1 cellular context compared by ENCODE assay signal in genomic region chr1:203185061-203185461, GRCh38.
TF ChIP-seq lines count a peak whose summit lies in the region.

No MANE protein-coding gene starts in this region.

TF ChIP-seq in H1, 55 proteins besides CTCF, POLR2A, EP300 and RAD21:
- no peak for TF ChIP-seq TAF1 (IDR thresholded peaks at IDR 0.05; ENCODE audit: low read depth, low read length)
- TF ChIP-seq SUZ12 (IDR thresholded peaks at IDR 0.05; ENCODE audit: low read length), result no peak
- TF ChIP-seq SP4 (IDR thresholded peaks at IDR 0.05; ENCODE audit: low read length), result no peak
- no peak for TF ChIP-seq JUND (IDR thresholded peaks at IDR 0.05; ENCODE audit: low read length)
- no peak for TF ChIP-seq EZH2 (IDR thresholded peaks at IDR 0.05; ENCODE audit: low read depth, low read length, severe bottlenecking)
- no peak for TF ChIP-seq ZNF274 (IDR thresholded peaks at IDR 0.05; ENCODE audit: borderline replicate concordance, extremely low read depth, low read length)
- no peak for TF ChIP-seq CHD1 (IDR thresholded peaks at IDR 0.05; ENCODE audit: low read depth, low read length)
- no peak for TF ChIP-seq TBP (IDR thresholded peaks at IDR 0.05; ENCODE audit: low read depth, low read length)
- no peak for TF ChIP-seq BACH1 (IDR thresholded peaks at IDR 0.05; ENCODE audit: low read length)
- no peak for TF ChIP-seq SRF (IDR thresholded peaks at IDR 0.05; ENCODE audit: low read depth, low read length)
- no peak for TF ChIP-seq CREB1 (IDR thresholded peaks at IDR 0.05)
- no peak for TF ChIP-seq YY1 (IDR thresholded peaks at IDR 0.05; ENCODE audit: low read depth, low read length)
- TF ChIP-seq ASH2L (IDR thresholded peaks at IDR 0.05; ENCODE audit: low read length), result no peak
- TF ChIP-seq CEBPB (IDR thresholded peaks at IDR 0.05; ENCODE audit: low read depth, low read length), result no peak
- TF ChIP-seq POLR2AphosphoS5 (IDR thresholded peaks at IDR 0.05; ENCODE audit: low read depth, low read length), result no peak
- no peak for TF ChIP-seq ATF2 (IDR thresholded peaks at IDR 0.05; ENCODE audit: low read length)
- TF ChIP-seq CHD2 (IDR thresholded peaks at IDR 0.05; ENCODE audit: low read length), result no peak
- TF ChIP-seq CBX8 (IDR thresholded peaks at IDR 0.05; ENCODE audit: borderline replicate concordance, low read depth, low read length), result no peak
